ENCODE assay signal across 31 cellular contexts in genomic region chr20:13384132-13384531, GRCh38.
"Had no signal": no experiment of that assay in that cellular context is flagged by ENCODE, and none has a peak within 500 bp of the region (broad histone marks: within the 10 kb centered on the region; RNA-seq: fewer than 3 reads in every experiment).

No MANE protein-coding gene starts in this region.

- H3K4me1 ChIP-seq: ascending aorta, Peyer's patch, SJSA1 had no signal

- H3K4me3 ChIP-seq: ascending aorta, cardiac muscle cell, Peyer's patch, SJSA1 had no signal

- H3K4me2 ChIP-seq: SK-N-SH had no signal

- H3K36me3 ChIP-seq: cardiac muscle cell, Peyer's patch had no signal

- H3K9me3 ChIP-seq: SJSA1, SK-N-SH had no signal

- ATAC-seq: activated CD4-positive, alpha-beta T cell treated with anti-CD3 and anti-CD28 coated beads for 36 hours; activated CD4-positive, CD25-positive, alpha-beta regulatory T cell treated with anti-CD3 and anti-CD28 coated beads, Interleukin-2, amount 50 U/mL, for 24 hours; activated T-cell treated with anti-CD3 and anti-CD28 coated beads, Interleukin-2, amount 50 U/mL, for 4 hours; PC-3 had no signal

- H3K9ac ChIP-seq: SK-N-SH had no signal

- H3K27me3 ChIP-seq: ascending aorta, cardiac muscle cell, Peyer's patch, SJSA1 had no signal

- DNase-seq: activated CD4-positive, alpha-beta memory T cell treated with anti-CD3 and anti-CD28 coated beads for 36 hours; activated CD4-positive, alpha-beta T cell treated with anti-CD3 and anti-CD28 coated beads for 36 hours; activated CD4-positive, alpha-beta T cell treated with anti-CD3 and anti-CD28 coated beads, Interleukin-2, amount 50 U/mL, for 1 hour; activated CD8-positive, alpha-beta memory T cell treated with anti-CD3 and anti-CD28 coated beads, Interleukin-2, amount 50 U/mL, for 4 hours; activated effector memory CD4-positive, alpha-beta T cell treated with Interleukin-2 at 50 U/mL for 16 hours; activated naive CD4-positive, alpha-beta T cell treated with Interleukin-2 at 50 U/mL for 16 hours; activated naive CD8-positive, alpha-beta T cell treated with anti-CD3 and anti-CD28 coated beads, Interleukin-2, amount 10 ng/mL, durations not matched to agents 7 days and 5 days; activated T-cell treated with anti-CD3 and anti-CD28 coated beads for 4 hours; activated T-cell treated with anti-CD3 and anti-CD28 coated beads, Interleukin-2, amount 50 U/mL, for 4 hours; amygdala; MM.1S; NCI-H1092 treated with DMSO at 0.1 percent for 48 hours; NCI-H1417; NCI-H146; NCI-H187; NCI-H2029 treated with DMSO at 0.1 percent for 48 hours; NCI-H2107; NCI-H2171; NCI-H510A; NCI-H526; NCI-H748 treated with DMSO at 0.1 percent for 48 hours; NK-92 treated with Interleukin-12 subunit alpha and Interleukin-12 subunit beta, amount 100 ng/mL, for 24 hours; PC-3; Peyer's patch; RPMI8226; SHP77 treated with DMSO at 0.1 percent for 48 hours; SK-N-SH had no signal

- H3K27ac ChIP-seq: ascending aorta, cardiac muscle cell, Peyer's patch, SJSA1 had no signal
